In genomic region chr14:20971705-20972021, GRCh38 we compare ENCODE assay signal across 8 cellular contexts. TPM values are rescaled to one million over a fixed set of nuclear protein-coding genes. Genes with fewer than 3 reads are reported as not detected.
DNase-seq lines count a peak whose midpoint lies in the region; ATAC-seq and TF ChIP-seq lines count a peak whose summit lies in the region.

No MANE protein-coding gene starts in this region.

- H3K9me3 ChIP-seq in iPS-18c (ENCODE audit: control insufficient read depth, insufficient read depth, low read length) (no peaks in the 10 kb centered on the region), tibial artery (no peaks in the 10 kb centered on the region)

- H3K27me3 ChIP-seq in tibial artery: no peaks in the 10 kb centered on the region

- intact Hi-C loops in tibial artery (cut with DNase I; ENCODE audit: low total_unique reads): loop anchor here (5.0 kb wide), 1 partner anchor 289 kb away; the partner anchor contains the start of gene RNASE4

- peak overlapping the region; percentile 63 to 80 for H3K27ac ChIP-seq in tibial artery

- no peaks in the 10 kb centered on the region for H3K9me3 Mint-ChIP-seq in activated naive CD4-positive, alpha-beta T cell treated with anti-CD3 and anti-CD28 coated beads, Interleukin-2, amount 10 ng/mL, durations not matched to agents 7 days and 5 days
- H3K9me3 Mint-ChIP-seq in WTC11: no peaks in the 10 kb centered on the region

- H3K4me1 Mint-ChIP-seq in activated naive CD4-positive, alpha-beta T cell treated with anti-CD3 and anti-CD28 coated beads, Interleukin-2, amount 10 ng/mL, durations not matched to agents 7 days and 5 days: peaks cover 16% of the 10 kb centered on the region
- H3K4me1 Mint-ChIP-seq in WTC11: peaks cover 13% of the 10 kb centered on the region

- peaks cover 0 to 27% (median 14%) of the 10 kb centered on the region in 4 donors for H3K4me1 ChIP-seq in tibial artery

- ATAC-seq in WTC11: no peak

- CTCF ChIA-PET in activated naive CD4-positive, alpha-beta T cell treated with anti-CD3 and anti-CD28 coated beads, Interleukin-2, amount 10 ng/mL, durations not matched to agents 7 days and 5 days (lab: Charles Lee): interaction anchor here (0.6 to 3.5 kb wide), 27 partner anchors 7 to 280 kb away, joined by 3 to 57 read pairs (median 7); partner anchors contain the start of gene RNASE2
- CTCF ChIA-PET in WTC11 (lab: Charles Lee): interaction anchor here (0.6 to 3.6 kb wide), 75 partner anchors 10 to 1035 kb away, joined by 3 to 93 read pairs (median 7); partner anchors contain the start of genes ARHGEF40, EDDM3A, NDRG2 and RNASE1

- no peaks in the 10 kb centered on the region for H3K36me3 Mint-ChIP-seq in activated naive CD4-positive, alpha-beta T cell treated with anti-CD3 and anti-CD28 coated beads, Interleukin-2, amount 10 ng/mL, durations not matched to agents 7 days and 5 days
- no peaks in the 10 kb centered on the region for H3K36me3 Mint-ChIP-seq in WTC11

- DNase-seq in activated naive CD4-positive, alpha-beta T cell treated with anti-CD3 and anti-CD28 coated beads, Interleukin-2, amount 10 ng/mL, durations not matched to agents 7 days and 5 days: no peak
- no peak for DNase-seq in activated naive CD4-positive, alpha-beta T cell (lab: John Stamatoyannopoulos, UW)
- no peak for DNase-seq in WTC11 (ENCODE audit: low spot score)
- no peak for DNase-seq in tibial artery
- no peak for DNase-seq in NCI-H1930 (lab: John Stamatoyannopoulos, UW)
- DNase-seq in COLO829 (ENCODE audit: low spot score): no peak
- DNase-seq in DMS79 treated with DMSO at 0.1 percent for 48 hours (lab: John Stamatoyannopoulos, UW): no peak

- POLR2A ChIA-PET in WTC11 (lab: Charles Lee): interaction anchor here (0.5 to 1.6 kb wide), 3 partner anchors 35 to 105 kb away, joined by 3 to 4 read pairs (median 3); no protein-coding TSS in a partner anchor

- H3K4me3 ChIP-seq in iPS-18c (ENCODE audit: insufficient read depth, low read depth, low read length) (peak overlapping the region; percentile 82), tibial artery (peak overlapping the region; percentile 60 to 63)

- H3K27ac Mint-ChIP-seq in activated naive CD4-positive, alpha-beta T cell treated with anti-CD3 and anti-CD28 coated beads, Interleukin-2, amount 10 ng/mL, durations not matched to agents 7 days and 5 days: no peak overlapping the region
- peak overlapping the region; percentile 48; the same call in 1 of the 2 replicates for H3K27ac Mint-ChIP-seq in WTC11

- peaks cover 55% of the 10 kb centered on the region for H3K27me3 Mint-ChIP-seq in activated naive CD4-positive, alpha-beta T cell treated with anti-CD3 and anti-CD28 coated beads, Interleukin-2, amount 10 ng/mL, durations not matched to agents 7 days and 5 days
- peaks cover 24% of the 10 kb centered on the region for H3K27me3 Mint-ChIP-seq in WTC11 (ENCODE audit: low read depth)

- no peaks in the 10 kb centered on the region for H3K36me3 ChIP-seq in tibial artery

- peak overlapping the region; percentile 84 for H3K4me3 Mint-ChIP-seq in activated naive CD4-positive, alpha-beta T cell treated with anti-CD3 and anti-CD28 coated beads, Interleukin-2, amount 10 ng/mL, durations not matched to agents 7 days and 5 days
- peak overlapping the region; percentile 89 for H3K4me3 Mint-ChIP-seq in WTC11

- TF ChIP-seq CTCF in WTC11 (IDR thresholded peaks at IDR 0.05) (no peak), tibial artery (IDR thresholded peaks at IDR 0.05) (no peak)

TF ChIP-seq in WTC11, 78 proteins besides CTCF, POLR2A, EP300 and RAD21:
- TF ChIP-seq E2F4 (CRISPR knock-in tag; IDR thresholded peaks at IDR 0.05; ENCODE audit: borderline replicate concordance, low read depth) (no peak), SP1 (CRISPR knock-in tag; conservative IDR thresholded peaks at IDR 0.05) (no peak), ESRRA (CRISPR knock-in tag; IDR thresholded peaks at IDR 0.05; ENCODE audit: borderline replicate concordance) (no peak), ETV6 (CRISPR knock-in tag; IDR thresholded peaks at IDR 0.05) (peak; percentile 1; the same call in 1 of the 2 replicates), ZNF425 (CRISPR knock-in tag; conservative IDR thresholded peaks at IDR 0.05) (no peak)
- TF ChIP-seq, protein P1, sequence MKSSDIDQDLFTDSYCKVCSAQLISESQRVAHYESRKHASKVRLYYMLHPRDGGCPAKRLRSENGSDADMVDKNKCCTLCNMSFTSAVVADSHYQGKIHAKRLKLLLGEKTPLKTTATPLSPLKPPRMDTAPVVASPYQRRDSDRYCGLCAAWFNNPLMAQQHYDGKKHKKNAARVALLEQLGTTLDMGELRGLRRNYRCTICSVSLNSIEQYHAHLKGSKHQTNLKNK (CRISPR knock-in tag; IDR thresholded peaks at IDR 0.05): no peak
- TF ChIP-seq, protein P2, sequence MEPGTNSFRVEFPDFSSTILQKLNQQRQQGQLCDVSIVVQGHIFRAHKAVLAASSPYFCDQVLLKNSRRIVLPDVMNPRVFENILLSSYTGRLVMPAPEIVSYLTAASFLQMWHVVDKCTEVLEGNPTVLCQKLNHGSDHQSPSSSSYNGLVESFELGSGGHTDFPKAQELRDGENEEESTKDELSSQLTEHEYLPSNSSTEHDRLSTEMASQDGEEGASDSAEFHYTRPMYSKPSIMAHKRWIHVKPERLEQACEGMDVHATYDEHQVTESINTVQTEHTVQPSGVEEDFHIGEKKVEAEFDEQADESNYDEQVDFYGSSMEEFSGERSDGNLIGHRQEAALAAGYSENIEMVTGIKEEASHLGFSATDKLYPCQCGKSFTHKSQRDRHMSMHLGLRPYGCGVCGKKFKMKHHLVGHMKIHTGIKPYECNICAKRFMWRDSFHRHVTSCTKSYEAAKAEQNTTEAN (CRISPR knock-in tag; IDR thresholded peaks at IDR 0.05): 0 out of 2 replicates have a peak, but pooled peaks have one; percentile 46

RNA-seq across cellular contexts. Expression of gene RNASE2, which starts 16.4 kb away (rescaled TPM):
- not detected in 3 replicates for total RNA-seq in WTC11 (2021)

RNA-seq across cellular contexts. Expression of gene METTL17, which starts 18.1 kb away (rescaled TPM):
- total RNA-seq in WTC11 (2021): 79.5 to 98.1 TPM (median 90.8 TPM) in 3 replicates

RNA-seq across cellular contexts. Expression of gene SLC39A2, which starts 27.4 kb away (rescaled TPM):
- total RNA-seq in WTC11 (2021): 0.14 TPM in 1 of 3 replicates, not detected in the others

RNA-seq across cellular contexts. Expression of gene NDRG2, which starts 53.2 kb away (rescaled TPM):
- 28.5 to 32.2 TPM (median 30.1 TPM) in 3 replicates for total RNA-seq in WTC11 (2021)

RNA-seq across cellular contexts. Expression of gene TPPP2, which starts 58.4 kb away (rescaled TPM):
- total RNA-seq in WTC11 (2021): 0.35 to 0.60 TPM in 2 of 3 replicates, not detected in the other
